In the genomic region with DNA sequence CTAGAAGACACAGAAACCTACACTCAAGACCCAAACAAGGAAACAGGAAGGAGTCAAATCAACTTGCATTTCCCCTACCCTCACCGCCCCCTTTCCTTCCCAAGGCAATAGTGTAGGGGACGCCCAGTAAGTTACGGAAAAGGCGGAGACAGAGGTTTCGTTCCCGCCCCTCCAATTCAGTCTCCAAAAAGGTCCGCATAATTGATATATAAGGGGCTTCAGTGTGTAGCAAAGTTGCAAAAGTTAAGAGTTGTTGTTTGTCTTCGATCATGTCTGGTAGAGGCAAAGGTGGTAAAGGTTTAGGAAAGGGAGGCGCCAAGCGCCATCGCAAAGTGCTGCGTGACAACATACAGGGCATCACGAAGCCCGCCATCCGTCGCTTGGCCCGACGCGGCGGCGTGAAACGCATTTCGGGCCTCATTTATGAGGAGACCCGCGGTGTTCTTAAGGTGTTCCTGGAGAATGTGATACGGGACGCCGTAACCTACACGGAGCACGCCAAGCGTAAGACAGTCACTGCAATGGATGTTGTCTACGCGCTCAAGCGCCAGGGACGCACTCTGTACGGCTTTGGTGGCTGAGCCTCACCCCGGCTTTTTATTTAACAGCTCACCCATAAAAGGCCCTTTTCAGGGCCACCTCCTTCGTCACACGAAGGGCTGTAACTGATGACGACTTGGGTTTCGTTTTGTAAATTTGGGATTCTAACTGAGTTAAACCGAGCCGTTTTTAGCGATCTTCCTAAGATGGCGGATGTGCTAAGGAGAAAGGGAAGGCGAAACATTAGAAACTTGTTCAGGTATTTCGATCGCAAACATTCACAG, we compare ENCODE assay signal across 8 cellular contexts.
A peak's percentile ranks its signal among the peaks of the same experiment; 100 is the strongest.
DNase-seq lines count a peak whose midpoint lies in the region; ATAC-seq and TF ChIP-seq lines count a peak whose summit lies in the region.

No MANE protein-coding gene starts in this region.

- DNase-seq in BJ (ENCODE audit: low read depth) (peak; percentile 80), foreskin keratinocyte (peak; percentile 72 to 91), RKO (ENCODE audit: low spot score) (no peak), GOT3 (lab: John Stamatoyannopoulos, UW) (no peak)
- peak; percentile 78 for DNase-seq in activated T-helper 1 cell treated with anti-CD3 and anti-CD28 coated beads, Interleukin-12 subunit alpha, Interleukin-12 subunit beta, Interleukin-2, Interleukin-4 antibody, amounts not matched to agents 30 ng/mL and 10 ng/mL and 1 ng/mL, durations not matched to agents 14 hours and 24 hours and 36 hours (ENCODE audit: low spot score)

- no peak for TF ChIP-seq CTCF in BJ (IDR thresholded peaks at IDR 0.05; ENCODE audit: insufficient read depth, low read depth, low read length)
- TF ChIP-seq CTCF in foreskin keratinocyte (conservative IDR thresholded peaks at IDR 0.05): no peak

- H3K4me1 ChIP-seq in HUES64 (ENCODE audit: insufficient read depth, low read length): peaks cover 29% of the 10 kb centered on the region
- H3K4me1 ChIP-seq in foreskin keratinocyte: peaks cover 8% of the 10 kb centered on the region
- H3K4me1 ChIP-seq in rectal smooth muscle tissue (ENCODE audit: control insufficient read depth, insufficient read depth, low read length): no peaks in the 10 kb centered on the region

- peak overlapping the region; percentile 92 for H3K27ac ChIP-seq in HUES64 (ENCODE audit: low read depth, low read length)
- peak overlapping the region; percentile 88 for H3K27ac ChIP-seq in foreskin keratinocyte
- peak overlapping the region; percentile 86 for H3K27ac ChIP-seq in rectal smooth muscle tissue (ENCODE audit: low read depth, low read length)

- H3K9me3 Mint-ChIP-seq in activated T-helper 1 cell treated with anti-CD3 and anti-CD28 coated beads, Interleukin-12 subunit alpha, Interleukin-12 subunit beta, Interleukin-2, Interleukin-4 antibody, amounts not matched to agents 30 ng/mL and 10 ng/mL and 1 ng/mL, durations not matched to agents 14 hours and 24 hours and 36 hours: peaks cover 7% of the 10 kb centered on the region

- H3K9ac ChIP-seq in HUES64 (ENCODE audit: low read depth, low read length) (peak overlapping the region; percentile 85), rectal smooth muscle tissue (ENCODE audit: low read length) (peak overlapping the region; percentile 24)

- H3K9me3 ChIP-seq in HUES64 (ENCODE audit: insufficient read depth, low read depth, low read length): no peaks in the 10 kb centered on the region

- H3K27ac Mint-ChIP-seq in activated T-helper 1 cell treated with anti-CD3 and anti-CD28 coated beads, Interleukin-12 subunit alpha, Interleukin-12 subunit beta, Interleukin-2, Interleukin-4 antibody, amounts not matched to agents 30 ng/mL and 10 ng/mL and 1 ng/mL, durations not matched to agents 14 hours and 24 hours and 36 hours: peak overlapping the region; percentile 93

- H3K4me3 ChIP-seq in BJ (ENCODE audit: low read depth, low read length): peak overlapping the region; percentile 58
- peak overlapping the region; percentile 59 for H3K4me3 ChIP-seq in HUES64 (ENCODE audit: low read length)
- peak overlapping the region; percentile 80 for H3K4me3 ChIP-seq in rectal smooth muscle tissue (ENCODE audit: low read length)

- H3K36me3 ChIP-seq in BJ (ENCODE audit: control insufficient read depth, insufficient read depth, low read length): no peaks in the 10 kb centered on the region
- H3K36me3 ChIP-seq in HUES64 (ENCODE audit: insufficient read depth, low read length): no peaks in the 10 kb centered on the region
- H3K36me3 ChIP-seq in rectal smooth muscle tissue (ENCODE audit: control insufficient read depth, insufficient read depth, low read length): no peaks in the 10 kb centered on the region

- peaks cover 8% of the 10 kb centered on the region for H3K36me3 Mint-ChIP-seq in activated T-helper 1 cell treated with anti-CD3 and anti-CD28 coated beads, Interleukin-12 subunit alpha, Interleukin-12 subunit beta, Interleukin-2, Interleukin-4 antibody, amounts not matched to agents 30 ng/mL and 10 ng/mL and 1 ng/mL, durations not matched to agents 14 hours and 24 hours and 36 hours (ENCODE audit: low read depth)

- intact Hi-C loops in activated T-helper 1 cell treated with anti-CD3 and anti-CD28 coated beads, Interleukin-12 subunit alpha, Interleukin-12 subunit beta, Interleukin-2, Interleukin-4 antibody, amounts not matched to agents 30 ng/mL and 10 ng/mL and 1 ng/mL, durations not matched to agents 14 hours and 24 hours and 36 hours (cut with micrococcal nuclease): loop anchor here (1.0 kb wide), 2 partner anchors 10 to 31 kb away; a partner anchor contains a TSS

- H3K4me1 Mint-ChIP-seq in activated T-helper 1 cell treated with anti-CD3 and anti-CD28 coated beads, Interleukin-12 subunit alpha, Interleukin-12 subunit beta, Interleukin-2, Interleukin-4 antibody, amounts not matched to agents 30 ng/mL and 10 ng/mL and 1 ng/mL, durations not matched to agents 14 hours and 24 hours and 36 hours (ENCODE audit: low read depth): peaks cover 43% of the 10 kb centered on the region

- H3K27me3 Mint-ChIP-seq in activated T-helper 1 cell treated with anti-CD3 and anti-CD28 coated beads, Interleukin-12 subunit alpha, Interleukin-12 subunit beta, Interleukin-2, Interleukin-4 antibody, amounts not matched to agents 30 ng/mL and 10 ng/mL and 1 ng/mL, durations not matched to agents 14 hours and 24 hours and 36 hours (ENCODE audit: insufficient read depth): no peaks in the 10 kb centered on the region

- POLR2A ChIA-PET in BJ (lab: Charles Lee): interaction anchor here (0.5 kb wide), 1 partner anchor 21 kb away, joined by 3 read pairs; no protein-coding TSS in a partner anchor

- no peaks in the 10 kb centered on the region for H3K27me3 ChIP-seq in BJ (ENCODE audit: control insufficient read depth, insufficient read depth, low read length)
- H3K27me3 ChIP-seq in HUES64 (ENCODE audit: insufficient read depth, low read length): no peaks in the 10 kb centered on the region
- H3K27me3 ChIP-seq in foreskin keratinocyte: no peaks in the 10 kb centered on the region
- H3K27me3 ChIP-seq in rectal smooth muscle tissue (ENCODE audit: control insufficient read depth, insufficient read depth, low read length): peaks cover 2% of the 10 kb centered on the region

- peak overlapping the region; percentile 78 for H3K4me3 Mint-ChIP-seq in activated T-helper 1 cell treated with anti-CD3 and anti-CD28 coated beads, Interleukin-12 subunit alpha, Interleukin-12 subunit beta, Interleukin-2, Interleukin-4 antibody, amounts not matched to agents 30 ng/mL and 10 ng/mL and 1 ng/mL, durations not matched to agents 14 hours and 24 hours and 36 hours

- ATAC-seq in GM19452 (IDR thresholded peaks at IDR 0.05; ENCODE audit: unreplicated experiment) (peak; percentile 64), foreskin keratinocyte (peak; percentile 39)

- CTCF ChIA-PET in BJ (lab: Yijun Ruan, JAX): interaction anchor here (0.6 kb wide), 1 partner anchor 42 kb away, joined by 3 read pairs; no protein-coding TSS in a partner anchor

- WGBS in HUES64: 95% methylated on average over 48 of the region's 48 CpGs

Comparison
In these comparisons a context has a peak if more than half of its experiments do, and no peak if none do; other contexts are left out.
1. DNase-seq: peak in BJ (single experiment), activated T-helper 1 cell treated with anti-CD3 and anti-CD28 coated beads, Interleukin-12 subunit alpha, Interleukin-12 subunit beta, Interleukin-2, Interleukin-4 antibody, amounts not matched to agents 30 ng/mL and 10 ng/mL and 1 ng/mL, durations not matched to agents 14 hours and 24 hours and 36 hours (single experiment) and foreskin keratinocyte (2 of 2); none in RKO (single experiment) and GOT3 (single experiment).
2. Peak in every context shown above with its lines, with median percentiles within 50 percentile points of each other: H3K4me3 ChIP-seq and H3K27ac ChIP-seq.